8 cellular contexts compared by ENCODE assay signal in the genomic region with DNA sequence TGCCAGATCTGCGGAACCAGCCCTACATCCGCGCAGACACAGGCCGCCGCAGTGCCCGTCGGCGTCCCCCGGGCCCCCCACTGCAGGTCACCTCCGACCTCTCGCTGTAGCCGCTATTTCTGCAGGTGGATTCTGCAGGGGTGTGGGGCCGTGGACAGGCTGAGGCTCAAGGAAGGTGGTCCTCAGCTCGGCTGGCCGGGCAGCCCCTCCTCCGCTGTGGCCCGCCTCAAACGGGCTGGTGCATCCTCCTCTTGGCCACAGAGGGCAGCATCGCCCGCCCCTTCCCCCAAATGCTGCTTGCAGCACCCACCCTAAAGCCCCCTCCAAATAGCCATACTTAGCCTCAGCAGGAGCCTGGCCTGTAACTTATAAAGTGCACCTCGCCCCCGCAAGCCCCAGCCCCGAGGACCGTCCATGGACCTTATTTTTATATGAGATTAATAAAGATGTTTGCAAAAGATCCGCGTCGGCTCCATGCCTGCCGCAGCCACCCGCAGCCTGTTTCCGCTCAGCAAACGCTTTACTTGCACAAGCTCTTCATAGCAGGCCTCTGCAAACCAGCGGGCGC. TPM values are rescaled to one million over a fixed set of nuclear protein-coding genes. Genes with fewer than 3 reads are reported as not detected.
A peak's percentile ranks its signal among the peaks of the same experiment; 100 is the strongest.
DNase-seq lines count a peak whose midpoint lies in the region; ATAC-seq and TF ChIP-seq lines count a peak whose summit lies in the region.

No MANE protein-coding gene starts in this region.

- POLR2A ChIA-PET in activated naive CD8-positive, alpha-beta T cell treated with anti-CD3 and anti-CD28 coated beads, Interleukin-2, amount 10 ng/mL, durations not matched to agents 7 days and 5 days (lab: Charles Lee) = interaction anchor here (0.6 to 9.4 kb wide), 10 partner anchors 9 to 98 kb away, joined by 3 to 187 read pairs (median 22); a partner anchor contains a TSS

- H3K27ac ChIP-seq in spleen = peak overlapping the region; percentile 82 to 94 (median 88)

- no peaks in the 10 kb centered on the region for H3K27me3 Mint-ChIP-seq in activated naive CD8-positive, alpha-beta T cell treated with anti-CD3 and anti-CD28 coated beads, Interleukin-2, amount 10 ng/mL, durations not matched to agents 7 days and 5 days

- H3K27ac Mint-ChIP-seq in activated naive CD8-positive, alpha-beta T cell treated with anti-CD3 and anti-CD28 coated beads, Interleukin-2, amount 10 ng/mL, durations not matched to agents 7 days and 5 days = peak overlapping the region; percentile 97

- H3K4me3 Mint-ChIP-seq in activated naive CD8-positive, alpha-beta T cell treated with anti-CD3 and anti-CD28 coated beads, Interleukin-2, amount 10 ng/mL, durations not matched to agents 7 days and 5 days = peak overlapping the region; percentile 92

- H3K9me3 Mint-ChIP-seq in activated naive CD8-positive, alpha-beta T cell treated with anti-CD3 and anti-CD28 coated beads, Interleukin-2, amount 10 ng/mL, durations not matched to agents 7 days and 5 days = no peaks in the 10 kb centered on the region

- H3K27me3 ChIP-seq in spleen (replicated peaks in 1 of 7) = peaks cover 0 to 10% (median 0%) of the 10 kb centered on the region in 7 donors

- H3K4me1 Mint-ChIP-seq in activated naive CD8-positive, alpha-beta T cell treated with anti-CD3 and anti-CD28 coated beads, Interleukin-2, amount 10 ng/mL, durations not matched to agents 7 days and 5 days = peaks cover 42% of the 10 kb centered on the region

- intact Hi-C loops in spleen (cut with DNase I; ENCODE audit: low total_unique reads) = no loop called here

- peak overlapping the region; percentile 76 for H3K4me3 ChIP-seq in GM12864 (ENCODE audit: low read depth, low read length)
- H3K4me3 ChIP-seq in iPS-11a (ENCODE audit: low read depth, low read length) = peak overlapping the region; percentile 61
- H3K4me3 ChIP-seq in spleen = peak overlapping the region; percentile 25 to 94 (median 66)

- peaks cover 0 to 71% (median 49%) of the 10 kb centered on the region in 6 donors for H3K36me3 ChIP-seq in spleen

- ATAC-seq in activated naive CD8-positive, alpha-beta T cell treated with anti-CD3 and anti-CD28 coated beads, Interleukin-2, amount 10 ng/mL, durations not matched to agents 7 days and 5 days (ENCODE audit: low read depth) = no peak
- no peak for ATAC-seq in GM18858 (IDR thresholded peaks at IDR 0.05; ENCODE audit: unreplicated experiment)

- no peaks in the 10 kb centered on the region for H3K9me3 ChIP-seq in spleen

- H3K36me3 Mint-ChIP-seq in activated naive CD8-positive, alpha-beta T cell treated with anti-CD3 and anti-CD28 coated beads, Interleukin-2, amount 10 ng/mL, durations not matched to agents 7 days and 5 days = peaks cover 28% of the 10 kb centered on the region

- WGBS in spleen, 5 donors = 11 to 38% (median 28%) methylated on average over 20 to 33 of the region's 33 CpGs

- DNase-seq in GM12864 (ENCODE audit: low read depth) = no peak
- peak; percentile 53 for DNase-seq in NCI-H1694 (lab: John Stamatoyannopoulos, UW)
- no peak for DNase-seq in activated naive CD8-positive, alpha-beta T cell treated with anti-CD3 and anti-CD28 coated beads, Interleukin-2, amount 10 ng/mL, durations not matched to agents 7 days and 5 days
- peak; percentile 88 for DNase-seq in spleen
- no peak for DNase-seq in stimulated activated CD4-positive, alpha-beta T cell treated with anti-CD3 and anti-CD28 coated beads, Interleukin-12 subunit alpha, Interleukin-12 subunit beta, amount 100 ng/mL, for 4 hours
- no peak for DNase-seq in OCI-M2 (lab: John Stamatoyannopoulos, UW; ENCODE audit: unreplicated experiment)

- no peak for TF ChIP-seq POLR2A in spleen (IDR thresholded peaks at IDR 0.05)

- peak; percentile 40 for TF ChIP-seq CTCF in GM12864 (IDR thresholded peaks at IDR 0.05; ENCODE audit: low read depth, low read length, missing control alignments)
- TF ChIP-seq CTCF in spleen (IDR thresholded peaks at IDR 0.05 in 8 of 11, conservative IDR thresholded peaks at IDR 0.05 in 3 of 11) = peak in 7 of 11 experiments; percentile 21 to 56 (median 43)

- peaks cover 15 to 78% (median 36%) of the 10 kb centered on the region in 6 donors for H3K4me1 ChIP-seq in spleen

RNA-seq across cellular contexts. Expression of a gene that starts 14.9 kb away (rescaled TPM):
- total RNA-seq in activated naive CD8-positive, alpha-beta T cell treated with anti-CD3 and anti-CD28 coated beads, Interleukin-2, amount 10 ng/mL, durations not matched to agents 7 days and 5 days = under 1 TPM; 0.53 to 0.65 TPM
- total RNA-seq in spleen = under 1 TPM in 1 of 7 donors, not detected in 6; 0.17 TPM
- under 1 TPM in 2 of 3 donors, not detected in 1; 0.08 to 0.09 TPM for polyA plus RNA-seq in spleen

RNA-seq across cellular contexts. Expression of a gene that starts 25.3 kb away (rescaled TPM):
- total RNA-seq in activated naive CD8-positive, alpha-beta T cell treated with anti-CD3 and anti-CD28 coated beads, Interleukin-2, amount 10 ng/mL, durations not matched to agents 7 days and 5 days = 100 to 1,000 TPM; 408 to 411 TPM
- 100 to 1,000 TPM; 113 to 281 (median 190) TPM for total RNA-seq in spleen
- 10 to 100 TPM; 40.8 to 71.8 (median 62.8) TPM for polyA plus RNA-seq in spleen

Comparison
In these comparisons a context has a peak if more than half of its experiments do, and no peak if none do; other contexts are left out.
1. DNase-seq: peak in NCI-H1694 (single experiment) and spleen (single experiment); none in GM12864 (single experiment), activated naive CD8-positive, alpha-beta T cell treated with anti-CD3 and anti-CD28 coated beads, Interleukin-2, amount 10 ng/mL, durations not matched to agents 7 days and 5 days (single experiment), stimulated activated CD4-positive, alpha-beta T cell treated with anti-CD3 and anti-CD28 coated beads, Interleukin-12 subunit alpha, Interleukin-12 subunit beta, amount 100 ng/mL, for 4 hours (single experiment) and OCI-M2 (single experiment).
2. Peak in every context shown above with its lines, with median percentiles within 50 percentile points of each other: H3K4me3 ChIP-seq.